In the genomic region with DNA sequence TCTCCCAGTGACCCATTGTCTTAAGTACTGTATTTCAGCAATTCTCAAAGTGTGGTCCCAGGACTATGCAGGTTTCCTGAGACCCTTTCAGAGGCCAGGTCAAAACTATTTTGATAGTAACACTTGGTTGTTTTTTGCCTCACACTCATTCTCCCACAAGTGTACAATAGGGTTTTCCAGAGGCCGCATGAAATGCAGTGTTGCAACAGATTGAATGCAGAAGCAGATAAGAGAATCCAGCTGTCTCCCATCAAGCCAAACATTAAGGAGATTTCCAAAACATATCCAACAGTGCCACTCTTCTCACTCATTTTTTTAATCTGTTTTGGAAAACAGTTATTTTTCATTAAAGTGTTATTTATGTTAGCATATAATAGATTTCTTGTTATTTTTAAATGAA, we compare ENCODE assay signal across 19 cellular contexts.
"Had no signal": no experiment of that assay in that cellular context is flagged by ENCODE, and none has a peak within 500 bp of the region (broad histone marks: within the 10 kb centered on the region; RNA-seq: fewer than 3 reads in every experiment).

No MANE protein-coding gene starts in this region.

- H3K9me3 ChIP-seq: adrenal gland, lower lobe of right lung, suprapubic skin, transverse colon, uterus had no signal

- H3K27ac Mint-ChIP-seq: activated T-cell treated with anti-CD3 and anti-CD28 coated beads, Interleukin-2, amount 50 U/mL, for 72 hours; endodermal cell; mesothelial cell of epicardium; natural killer cell treated with Interleukin-12 subunit alpha and Interleukin-12 subunit beta and Interleukin-15 and Interleukin-18, amount 100 ng/mL, for 72 hours; stimulated activated naive CD8-positive, alpha-beta T cell treated with anti-CD3 and anti-CD28 coated beads, Interleukin-15, Interleukin-2, amounts not matched to agents 100 ng/mL and 50 ng/mL, for 24 hours had no signal

- H3K4me3 Mint-ChIP-seq: activated T-cell treated with anti-CD3 and anti-CD28 coated beads, Interleukin-2, amount 50 U/mL, for 72 hours; endodermal cell; mesothelial cell of epicardium; natural killer cell treated with Interleukin-12 subunit alpha and Interleukin-12 subunit beta and Interleukin-15 and Interleukin-18, amount 100 ng/mL, for 72 hours; stimulated activated naive CD8-positive, alpha-beta T cell treated with anti-CD3 and anti-CD28 coated beads, Interleukin-15, Interleukin-2, amounts not matched to agents 100 ng/mL and 50 ng/mL, for 24 hours had no signal

- H3K4me3 ChIP-seq: adrenal gland, cardiac muscle cell, lower lobe of right lung, suprapubic skin, transverse colon, uterus had no signal

- H3K27me3 ChIP-seq: adrenal gland, cardiac muscle cell, dorsolateral prefrontal cortex, suprapubic skin, transverse colon, uterus had no signal

- H3K4me1 Mint-ChIP-seq: endodermal cell, mesothelial cell of epicardium had no signal

- DNase-seq: activated CD4-positive, alpha-beta T cell treated with anti-CD3 and anti-CD28 coated beads, Interleukin-2, amount 50 U/mL, for 4 hours; activated effector memory CD4-positive, alpha-beta T cell treated with anti-CD3 and anti-CD28 coated beads, Interleukin-2, amount 50 U/mL, for 16 hours; activated naive CD4-positive, alpha-beta T cell treated with anti-CD3 and anti-CD28 coated beads, Interleukin-2, amount 50 U/mL, for 16 hours; activated T-cell treated with anti-CD3 and anti-CD28 coated beads, Interleukin-2, amount 50 U/mL, for 72 hours; dorsolateral prefrontal cortex; endodermal cell; lower lobe of right lung; nucleus accumbens; stimulated activated CD4-positive, alpha-beta T cell treated with anti-CD3 and anti-CD28 coated beads, Interleukin-2, amount 100 ng/mL, for 48 hours; T-helper 2 cell; transverse colon; uterus; WERI-Rb-1 had no signal

- H3K27ac ChIP-seq: adrenal gland, cardiac muscle cell, dorsolateral prefrontal cortex, lower lobe of right lung, suprapubic skin, transverse colon, uterus, WERI-Rb-1 had no signal

- H3K36me3 ChIP-seq: adrenal gland, cardiac muscle cell, uterus had no signal

- H3K27me3 Mint-ChIP-seq: natural killer cell treated with Interleukin-12 subunit alpha and Interleukin-12 subunit beta and Interleukin-15 and Interleukin-18, amount 100 ng/mL, for 72 hours; stimulated activated naive CD8-positive, alpha-beta T cell treated with anti-CD3 and anti-CD28 coated beads, Interleukin-15, Interleukin-2, amounts not matched to agents 100 ng/mL and 50 ng/mL, for 24 hours had no signal

- ATAC-seq: activated T-cell treated with anti-CD3 and anti-CD28 coated beads, Interleukin-2, amount 50 U/mL, for 72 hours; lower lobe of right lung; natural killer cell treated with Interleukin-12 subunit alpha and Interleukin-12 subunit beta and Interleukin-15 and Interleukin-18, amount 100 ng/mL, for 72 hours had no signal

- H3K4me1 ChIP-seq: suprapubic skin, uterus had no signal

- H3K9me3 Mint-ChIP-seq: activated T-cell treated with anti-CD3 and anti-CD28 coated beads, Interleukin-2, amount 50 U/mL, for 72 hours; endodermal cell; mesothelial cell of epicardium; natural killer cell treated with Interleukin-12 subunit alpha and Interleukin-12 subunit beta and Interleukin-15 and Interleukin-18, amount 100 ng/mL, for 72 hours; stimulated activated naive CD8-positive, alpha-beta T cell treated with anti-CD3 and anti-CD28 coated beads, Interleukin-15, Interleukin-2, amounts not matched to agents 100 ng/mL and 50 ng/mL, for 24 hours had no signal
